In the genomic region with DNA sequence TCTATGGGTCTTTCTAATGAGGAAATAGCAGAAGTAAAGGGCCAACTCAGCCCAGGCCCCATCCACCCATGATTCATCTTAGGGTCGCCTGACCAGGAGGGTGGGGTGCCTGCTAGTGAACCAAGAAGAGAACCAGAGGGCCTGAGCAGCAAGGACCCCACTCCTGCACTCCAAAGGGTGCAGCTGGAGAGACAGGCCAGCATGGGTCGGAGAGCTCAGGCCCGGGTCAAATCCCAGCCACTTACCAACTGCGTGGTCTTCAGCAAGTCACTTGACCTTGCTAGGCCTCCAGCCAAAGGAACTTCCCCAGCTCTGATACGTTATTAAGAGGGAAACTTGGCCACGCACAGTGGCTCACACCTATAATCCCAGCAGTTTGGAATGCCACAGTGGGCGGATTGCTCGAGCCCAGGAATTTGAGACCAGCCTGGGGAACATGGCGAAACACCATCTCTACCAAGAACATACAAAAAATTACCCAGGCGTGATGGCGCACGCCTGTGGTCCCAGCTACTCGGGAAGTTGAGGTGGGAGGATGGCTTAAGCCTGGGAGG, we compare ENCODE assay signal across 20 cellular contexts. TPM values are rescaled to one million over a fixed set of nuclear protein-coding genes. Genes with fewer than 3 reads are reported as not detected.
DNase-seq lines count a peak whose midpoint lies in the region; ATAC-seq and TF ChIP-seq lines count a peak whose summit lies in the region.
"Had no signal": no experiment of that assay in that cellular context is flagged by ENCODE, and none has a peak within 500 bp of the region (broad histone marks: within the 10 kb centered on the region; RNA-seq: fewer than 3 reads in every experiment).

No MANE protein-coding gene starts in this region.

- H3K4me3 Mint-ChIP-seq in activated CD8-positive, alpha-beta T cell treated with anti-CD3 and anti-CD28 coated beads, Interleukin-2, amount 10 ng/mL, durations not matched to agents 7 days and 5 days: no peak overlapping the region
- H3K4me3 Mint-ChIP-seq: stimulated activated naive CD8-positive, alpha-beta T cell treated with anti-CD3 and anti-CD28 coated beads, Interleukin-15, Interleukin-2, amounts not matched to agents 100 ng/mL and 50 ng/mL, for 24 hours had no signal

- no peaks in the 10 kb centered on the region for H3K79me2 ChIP-seq in smooth muscle cell (ENCODE audit: low read depth)

- CTCF ChIA-PET in IMR-90 (lab: Yijun Ruan, JAX): no interaction called here
- CTCF ChIA-PET in activated CD8-positive, alpha-beta T cell treated with anti-CD3 and anti-CD28 coated beads, Interleukin-2, amount 10 ng/mL, durations not matched to agents 7 days and 5 days (lab: Charles Lee): no interaction called here

- in situ Hi-C loops in IMR-90 (cut with MboI; ENCODE audit: low sequenced_read_pairs): no loop called here
- in situ Hi-C loops in G401 (cut with HindIII; ENCODE audit: low sequenced_read_pairs): no loop called here

- no TSS peak for BruUV-seq in IMR-90 (replicated peaks; lab: Mats Ljungman, UMichigan)

- H3K27ac ChIP-seq in IMR-90 (ENCODE audit: insufficient read depth, low read length): no peak overlapping the region
- H3K27ac ChIP-seq in smooth muscle cell (ENCODE audit: low read depth): no peak overlapping the region
- H3K27ac ChIP-seq: tibial artery had no signal

- DNase-seq in IMR-90 (peak; percentile 39), fibroblast of villous mesenchyme (ENCODE audit: low read depth) (peak; percentile 9), retinal pigment epithelial cell (ENCODE audit: low read depth) (peak; percentile 86), smooth muscle cell (lab: John Stamatoyannopoulos, UW; ENCODE audit: unreplicated experiment) (no peak), G401 (ENCODE audit: low spot score) (no peak), KG1 (lab: John Stamatoyannopoulos, UW) (no peak)
- DNase-seq in activated CD8-positive, alpha-beta T cell treated with anti-CD3 and anti-CD28 coated beads, Interleukin-2, amount 10 ng/mL, durations not matched to agents 7 days and 5 days: no peak
- DNase-seq: activated CD4-positive, alpha-beta T cell treated with anti-CD3 and anti-CD28 coated beads for 48 hours; caudate nucleus; dorsolateral prefrontal cortex; HCEC 1CT; NCI-H146; NCI-H2227 treated with DMSO at 0.1 percent for 48 hours; NCI-H774; posterior cingulate gyrus; SW 1271; tibial artery had no signal

- peaks cover 14 to 64% of the 10 kb centered on the region in 2 experiments for H3K79me1 ChIP-seq in IMR-90 (ENCODE audit: low read depth in 1 of 2, low read length in 2 of 2)

- ATAC-seq in IMR-90 (ENCODE audit: low read depth): no peak
- no peak for ATAC-seq in activated CD8-positive, alpha-beta T cell treated with anti-CD3 and anti-CD28 coated beads, Interleukin-2, amount 10 ng/mL, durations not matched to agents 7 days and 5 days
- ATAC-seq: naive thymus-derived CD8-positive, alpha-beta T cell had no signal

- no peak overlapping the region for H2AK9ac ChIP-seq in IMR-90 (replicated peaks; ENCODE audit: low read depth, low read length, poor library complexity)

- peaks cover 11% of the 10 kb centered on the region for H4K20me1 ChIP-seq in IMR-90 (ENCODE audit: insufficient read depth, low read length)
- peaks cover 15% of the 10 kb centered on the region for H4K20me1 ChIP-seq in smooth muscle cell (ENCODE audit: low read depth)

- intact Hi-C loops in IMR-90 (cut with micrococcal nuclease): no loop called here

- no peak overlapping the region for H3K23ac ChIP-seq in IMR-90 (ENCODE audit: low read depth, low read length)

- POLR2A ChIA-PET in IMR-90 (lab: Charles Lee; ENCODE audit: unreplicated experiment): no interaction called here
- POLR2A ChIA-PET in activated CD8-positive, alpha-beta T cell treated with anti-CD3 and anti-CD28 coated beads, Interleukin-2, amount 10 ng/mL, durations not matched to agents 7 days and 5 days (lab: Charles Lee): no interaction called here

- H2BK120ac ChIP-seq in IMR-90 (ENCODE audit: low read depth, low read length): no peak overlapping the region

- H3K9me3 Mint-ChIP-seq in activated CD8-positive, alpha-beta T cell treated with anti-CD3 and anti-CD28 coated beads, Interleukin-2, amount 10 ng/mL, durations not matched to agents 7 days and 5 days (ENCODE audit: insufficient read depth): no peaks in the 10 kb centered on the region
- H3K9me3 Mint-ChIP-seq: naive thymus-derived CD8-positive, alpha-beta T cell; stimulated activated naive CD8-positive, alpha-beta T cell treated with anti-CD3 and anti-CD28 coated beads, Interleukin-15, Interleukin-2, amounts not matched to agents 100 ng/mL and 50 ng/mL, for 24 hours had no signal

- no peak overlapping the region for H4K91ac ChIP-seq in IMR-90 (ENCODE audit: insufficient read depth, low read depth, low read length)

- TF ChIP-seq RAD21 in IMR-90 (IDR thresholded peaks at IDR 0.05; ENCODE audit: low read length): no peak

- H3K18ac ChIP-seq in IMR-90 (ENCODE audit: low read depth, low read length): no peak overlapping the region

- H3K9me1 ChIP-seq in IMR-90 (ENCODE audit: insufficient read depth, low read length): peaks cover 13% of the 10 kb centered on the region

- H3K4me2 ChIP-seq in IMR-90 (ENCODE audit: low read depth, low read length) (no peak overlapping the region), smooth muscle cell (no peak overlapping the region)

- H2BK15ac ChIP-seq in IMR-90 (ENCODE audit: low read depth, low read length): no peak overlapping the region

- H3K36me3 ChIP-seq in IMR-90 (ENCODE audit: control insufficient read depth, insufficient read depth, low read length) (peaks cover 59% of the 10 kb centered on the region), smooth muscle cell (ENCODE audit: low read depth) (peaks cover 4% of the 10 kb centered on the region)

- H3F3A ChIP-seq in smooth muscle cell (ENCODE audit: low read depth): no peaks in the 10 kb centered on the region

- TF ChIP-seq CTCF in IMR-90 (conservative IDR thresholded peaks at IDR 0.05; ENCODE audit: low read depth, low read length) (no peak), fibroblast of villous mesenchyme (IDR thresholded peaks at IDR 0.05; ENCODE audit: insufficient read depth, low read depth, low read length) (no peak), retinal pigment epithelial cell (conservative IDR thresholded peaks at IDR 0.05; ENCODE audit: low read depth, low read length) (no peak), smooth muscle cell (IDR thresholded peaks at IDR 0.05; ENCODE audit: borderline replicate concordance, insufficient read depth, poor library complexity, severe bottlenecking) (no peak)

- H2BK5ac ChIP-seq in IMR-90 (ENCODE audit: low read depth, low read length, poor library complexity, severe bottlenecking): no peak overlapping the region

- no peak overlapping the region for H3K56ac ChIP-seq in IMR-90 (ENCODE audit: extremely low read depth, insufficient read depth, low read length)

- H2AFZ ChIP-seq in IMR-90 (replicated peaks; ENCODE audit: low read length, poor library complexity) (no peak overlapping the region), smooth muscle cell (ENCODE audit: low read depth) (no peak overlapping the region)

- H3K4me1 Mint-ChIP-seq in activated CD8-positive, alpha-beta T cell treated with anti-CD3 and anti-CD28 coated beads, Interleukin-2, amount 10 ng/mL, durations not matched to agents 7 days and 5 days (ENCODE audit: low read depth): peaks cover 18% of the 10 kb centered on the region

- H3K14ac ChIP-seq in IMR-90 (replicated peaks; ENCODE audit: low read depth, low read length): no peak overlapping the region

- H3K4me1 ChIP-seq in IMR-90 (ENCODE audit: control insufficient read depth, insufficient read depth, low read length) (peaks cover 3% of the 10 kb centered on the region; the same call in 1 of the 2 replicates), smooth muscle cell (ENCODE audit: low read depth) (no peaks in the 10 kb centered on the region)

- H2BK20ac ChIP-seq in IMR-90 (ENCODE audit: low read depth, low read length): no peak overlapping the region

- no peak overlapping the region for H3K4ac ChIP-seq in IMR-90 (ENCODE audit: low read depth, low read length)

- TF ChIP-seq POLR2A in IMR-90 (IDR thresholded peaks at IDR 0.05; ENCODE audit: low read depth, low read length): no peak

- no peak overlapping the region for H4K5ac ChIP-seq in IMR-90 (ENCODE audit: low read depth, low read length)

- H3K9ac ChIP-seq in IMR-90 (ENCODE audit: low read depth, low read length) (no peak overlapping the region), smooth muscle cell (ENCODE audit: low read depth) (no peak overlapping the region)

- no peaks in the 10 kb centered on the region for H3K27me3 Mint-ChIP-seq in activated CD8-positive, alpha-beta T cell treated with anti-CD3 and anti-CD28 coated beads, Interleukin-2, amount 10 ng/mL, durations not matched to agents 7 days and 5 days (ENCODE audit: low read depth)
- H3K27me3 Mint-ChIP-seq: naive thymus-derived CD8-positive, alpha-beta T cell; stimulated activated naive CD8-positive, alpha-beta T cell treated with anti-CD3 and anti-CD28 coated beads, Interleukin-15, Interleukin-2, amounts not matched to agents 100 ng/mL and 50 ng/mL, for 24 hours had no signal

- H4K8ac ChIP-seq in IMR-90 (ENCODE audit: low read depth in 2 of 2, low read length in 2 of 2): no peak overlapping the region

- H3K27me3 ChIP-seq in IMR-90 (ENCODE audit: control insufficient read depth, insufficient read depth, low read length) (no peaks in the 10 kb centered on the region), smooth muscle cell (ENCODE audit: low read depth) (no peaks in the 10 kb centered on the region)
- H3K27me3 ChIP-seq: dorsolateral prefrontal cortex, tibial artery had no signal

- no peaks in the 10 kb centered on the region for H3K9me3 ChIP-seq in IMR-90 (ENCODE audit: control insufficient read depth, insufficient read depth, low read length)
- no peaks in the 10 kb centered on the region for H3K9me3 ChIP-seq in smooth muscle cell (replicated peaks; ENCODE audit: low read depth)
- H3K9me3 ChIP-seq: tibial artery had no signal

- H3K4me3 ChIP-seq in IMR-90 (ENCODE audit: insufficient read depth, low read depth, low read length): no peak overlapping the region
- H3K4me3 ChIP-seq in fibroblast of villous mesenchyme (ENCODE audit: low read depth, low read length): no peak overlapping the region
- no peak overlapping the region for H3K4me3 ChIP-seq in retinal pigment epithelial cell (ENCODE audit: low read length)
- no peak overlapping the region for H3K4me3 ChIP-seq in smooth muscle cell
- H3K4me3 ChIP-seq: dorsolateral prefrontal cortex, tibial artery had no signal

- dilution Hi-C loops in IMR-90 (cut with HindIII; ENCODE audit: low sequenced_read_pairs, unreplicated experiment): no loop called here

- WGBS in IMR-90 (ENCODE audit: extremely low coverage in 2 of 2, insufficient read length in 1 of 2), 2 experiments: no CpG with 5 or more reads among the region's 13 CpGs
- WGBS in smooth muscle cell (ENCODE audit: low lambda C conversion rate): 81% methylated on average over 13 of the region's 13 CpGs

- H3K27ac Mint-ChIP-seq in activated CD8-positive, alpha-beta T cell treated with anti-CD3 and anti-CD28 coated beads, Interleukin-2, amount 10 ng/mL, durations not matched to agents 7 days and 5 days: peak overlapping the region; percentile 41
- H3K27ac Mint-ChIP-seq: stimulated activated naive CD8-positive, alpha-beta T cell treated with anti-CD3 and anti-CD28 coated beads, Interleukin-15, Interleukin-2, amounts not matched to agents 100 ng/mL and 50 ng/mL, for 24 hours had no signal

- H2AK5ac ChIP-seq in IMR-90 (ENCODE audit: low read depth, low read length): no peak overlapping the region

- H3K36me3 Mint-ChIP-seq in activated CD8-positive, alpha-beta T cell treated with anti-CD3 and anti-CD28 coated beads, Interleukin-2, amount 10 ng/mL, durations not matched to agents 7 days and 5 days (ENCODE audit: low read depth): peaks cover 36% of the 10 kb centered on the region

RNA-seq across cellular contexts. Expression of a gene that starts 4.3 kb away (rescaled TPM):
- total RNA-seq in IMR-90 (2012; rRNA removed) (25.1 and 27.5 TPM in 2 replicates), fibroblast of villous mesenchyme (19.4 and 30.3 TPM in 2 replicates), smooth muscle cell (209 and 229 TPM in 2 replicates)
- polyA plus RNA-seq in IMR-90 (2012; rRNA removed) (103 and 146 TPM in 2 replicates), smooth muscle cell (119 and 133 TPM in 2 replicates)
- 190 and 213 TPM in 2 replicates for polyA plus RNA-seq in IMR-90 (2012; cell fraction: cytosol; rRNA removed)
- polyA plus RNA-seq in IMR-90 (2012; cell fraction: nucleus; rRNA removed; ENCODE audit: low replicate concordance): 36.9 and 66.7 TPM in 2 replicates
- 100 to 1,000 TPM in 1 of 2 experiments, 10 to 100 TPM in 1; 94.3 to 105 TPM for total RNA-seq in activated CD8-positive, alpha-beta T cell treated with anti-CD3 and anti-CD28 coated beads, Interleukin-2, amount 10 ng/mL, durations not matched to agents 7 days and 5 days
- total RNA-seq in G401 (2014; rRNA removed; shearing (Covaris generic)): 121 and 125 TPM in 2 replicates

RNA-seq across cellular contexts. Expression of a gene that starts 15.2 kb away (rescaled TPM):
- total RNA-seq in IMR-90 (2012; rRNA removed): not detected in 2 replicates
- polyA plus RNA-seq in IMR-90 (2012; rRNA removed): not detected in 2 replicates
- not detected in 2 replicates for polyA plus RNA-seq in IMR-90 (2012; cell fraction: cytosol; rRNA removed)
- not detected in 2 replicates for polyA plus RNA-seq in IMR-90 (2012; cell fraction: nucleus; rRNA removed; ENCODE audit: low replicate concordance)
- not detected for total RNA-seq in activated CD8-positive, alpha-beta T cell treated with anti-CD3 and anti-CD28 coated beads, Interleukin-2, amount 10 ng/mL, durations not matched to agents 7 days and 5 days
- total RNA-seq in fibroblast of villous mesenchyme: not detected in 2 replicates
- total RNA-seq in smooth muscle cell: not detected in 2 replicates
- polyA plus RNA-seq in smooth muscle cell: 0.38 TPM in 1 of 2 replicates, not detected in the other
- total RNA-seq in G401 (2014; rRNA removed; shearing (Covaris generic)): 13.5 TPM in 1 of 2 replicates, not detected in the other
- total RNA-seq: frontal cortex; naive thymus-derived CD8-positive, alpha-beta T cell had no signal
- polyA plus RNA-seq: naive thymus-derived CD8-positive, alpha-beta T cell had no signal

RNA-seq across cellular contexts. Expression of a gene that starts 27.0 kb away (rescaled TPM):
- total RNA-seq in IMR-90 (2012; rRNA removed) (13.8 and 20.6 TPM in 2 replicates), fibroblast of villous mesenchyme (34.1 and 35.4 TPM in 2 replicates), smooth muscle cell (23.5 and 24.2 TPM in 2 replicates)
- polyA plus RNA-seq in IMR-90 (2012; rRNA removed) (51.9 and 54.4 TPM in 2 replicates), smooth muscle cell (81.1 and 84.0 TPM in 2 replicates)
- polyA plus RNA-seq in IMR-90 (2012; cell fraction: cytosol; rRNA removed): 31.3 and 33.3 TPM in 2 replicates
- polyA plus RNA-seq in IMR-90 (2012; cell fraction: nucleus; rRNA removed; ENCODE audit: low replicate concordance): 104 and 121 TPM in 2 replicates
- 100 to 1,000 TPM; 121 to 127 TPM for total RNA-seq in activated CD8-positive, alpha-beta T cell treated with anti-CD3 and anti-CD28 coated beads, Interleukin-2, amount 10 ng/mL, durations not matched to agents 7 days and 5 days
- total RNA-seq in G401 (2014; rRNA removed; shearing (Covaris generic)): 13.7 and 17.5 TPM in 2 replicates

RNA-seq across cellular contexts. Expression of a gene that starts 36.9 kb away (rescaled TPM):
- total RNA-seq in IMR-90 (2012; rRNA removed): 90.3 and 107 TPM in 2 replicates
- 99.2 and 100 TPM in 2 replicates for polyA plus RNA-seq in IMR-90 (2012; rRNA removed)
- polyA plus RNA-seq in IMR-90 (2012; cell fraction: cytosol; rRNA removed): 69.7 and 115 TPM in 2 replicates
- 116 and 217 TPM in 2 replicates for polyA plus RNA-seq in IMR-90 (2012; cell fraction: nucleus; rRNA removed; ENCODE audit: low replicate concordance)
- 10 to 100 TPM; 51.8 to 57.7 TPM for total RNA-seq in activated CD8-positive, alpha-beta T cell treated with anti-CD3 and anti-CD28 coated beads, Interleukin-2, amount 10 ng/mL, durations not matched to agents 7 days and 5 days
- 43.6 and 58.6 TPM in 2 replicates for total RNA-seq in fibroblast of villous mesenchyme
- 20.7 and 31.5 TPM in 2 replicates for total RNA-seq in smooth muscle cell
- 78.6 and 102 TPM in 2 replicates for polyA plus RNA-seq in smooth muscle cell
- 85.7 and 122 TPM in 2 replicates for total RNA-seq in G401 (2014; rRNA removed; shearing (Covaris generic))

RNA-seq across cellular contexts. Expression of a gene that starts 38.8 kb away (rescaled TPM):
- 11.4 and 13.6 TPM in 2 replicates for total RNA-seq in IMR-90 (2012; rRNA removed)
- 17.7 and 19.3 TPM in 2 replicates for polyA plus RNA-seq in IMR-90 (2012; rRNA removed)
- polyA plus RNA-seq in IMR-90 (2012; cell fraction: cytosol; rRNA removed): 7.8 and 11.0 TPM in 2 replicates
- 110 and 165 TPM in 2 replicates for polyA plus RNA-seq in IMR-90 (2012; cell fraction: nucleus; rRNA removed; ENCODE audit: low replicate concordance)
- under 1 TPM; 0.21 to 0.29 TPM for total RNA-seq in activated CD8-positive, alpha-beta T cell treated with anti-CD3 and anti-CD28 coated beads, Interleukin-2, amount 10 ng/mL, durations not matched to agents 7 days and 5 days
- total RNA-seq in fibroblast of villous mesenchyme: 15.5 and 36.1 TPM in 2 replicates
- 25.3 and 29.7 TPM in 2 replicates for total RNA-seq in smooth muscle cell
- polyA plus RNA-seq in smooth muscle cell: 48.9 and 50.7 TPM in 2 replicates
- 5.5 and 6.1 TPM in 2 replicates for total RNA-seq in G401 (2014; rRNA removed; shearing (Covaris generic))

Comparison
In these comparisons a context has a peak if more than half of its experiments do, and no peak if none do; other contexts are left out.
1. DNase-seq: peak in IMR-90 (single experiment), fibroblast of villous mesenchyme (single experiment) and retinal pigment epithelial cell (single experiment); none in activated CD8-positive, alpha-beta T cell treated with anti-CD3 and anti-CD28 coated beads, Interleukin-2, amount 10 ng/mL, durations not matched to agents 7 days and 5 days (single experiment), smooth muscle cell (single experiment), G401 (single experiment) and KG1 (single experiment).